Comparison of ENCODE assay signal across 9 cellular contexts in genomic region chr3:192772495-192772894, GRCh38. TPM values are rescaled to one million over a fixed set of nuclear protein-coding genes. Genes with fewer than 3 reads are reported as not detected.
A peak's percentile ranks its signal among the peaks of the same experiment; 100 is the strongest.
DNase-seq lines count a peak whose midpoint lies in the region; ATAC-seq, FAIRE-seq and TF ChIP-seq lines count a peak whose summit lies in the region.
"Had no signal": no experiment of that assay in that cellular context is flagged by ENCODE, and none has a peak within 500 bp of the region (broad histone marks: within the 10 kb centered on the region; RNA-seq: fewer than 3 reads in every experiment).

No MANE protein-coding gene starts in this region.

- H3K9me3 ChIP-seq in A673 (ENCODE audit: low read depth, low read length, poor library complexity, severe bottlenecking) (no peaks in the 10 kb centered on the region), H1 (ENCODE audit: insufficient read depth in 2 of 2, low read depth in 1 of 2, low read length in 1 of 2) (peaks cover 10 to 19% of the 10 kb centered on the region in 2 experiments; a peak in 3 of 4 replicates), pancreas (no peaks in the 10 kb centered on the region), esophagus squamous epithelium (peaks cover 0 to 15% (median 0%) of the 10 kb centered on the region in 3 donors)
- H3K9me3 ChIP-seq in naive thymus-derived CD4-positive, alpha-beta T cell (ENCODE audit: control insufficient read depth in 2 of 3, low read length in 3 of 3) = peaks cover 0 to 5% (median 0%) of the 10 kb centered on the region in 3 experiments

- H2BK12ac ChIP-seq in H1 (ENCODE audit: low read depth, low read length) = no peak overlapping the region

- DNase-seq in A673 (ENCODE audit: low spot score) (peak; percentile 66), NCI-H226 (peak; percentile 68), H1 (ENCODE audit: low read depth in 1 of 2, low spot score in 2 of 2) (peak; percentile 36 to 60), pancreas (no peak), esophagus squamous epithelium (lab: John Stamatoyannopoulos, UW) (no peak)
- no peak for DNase-seq in central memory CD4-positive, alpha-beta T cell
- no peak for DNase-seq in naive thymus-derived CD4-positive, alpha-beta T cell

- H3K9ac ChIP-seq in H1 (replicated peaks in 1 of 4; ENCODE audit: extremely low read depth in 1 of 4, low read depth in 3 of 4, low read length in 3 of 4) = no peak overlapping the region

- H3K4me1 ChIP-seq in A673 (ENCODE audit: insufficient read depth, low read length, poor library complexity, severe bottlenecking) (no peaks in the 10 kb centered on the region), H1 (replicated peaks in 1 of 4; ENCODE audit: control insufficient read depth in 3 of 4, insufficient read depth in 4 of 4, low read length in 3 of 4) (no peaks in the 10 kb centered on the region), pancreas (no peaks in the 10 kb centered on the region), esophagus squamous epithelium (no peaks in the 10 kb centered on the region)
- no peaks in the 10 kb centered on the region for H3K4me1 ChIP-seq in naive thymus-derived CD4-positive, alpha-beta T cell (ENCODE audit: control insufficient read depth in 2 of 2, insufficient read depth in 2 of 2, low read length in 2 of 2)
- H3K4me1 ChIP-seq: body of pancreas had no signal

- H2AK5ac ChIP-seq in H1 (ENCODE audit: low read depth, low read length) = no peak overlapping the region

- H2AFZ ChIP-seq in H1 (ENCODE audit: low read length) = no peak overlapping the region

- 66 to 100% methylated on average over 2 to 5 of the region's 5 CpGs for WGBS in H1 (ENCODE audit: extremely low coverage in 1 of 2, insufficient coverage in 1 of 2, insufficient read length in 1 of 2, insufficient replicate concordance in 2 of 2, low coverage in 1 of 2, low lambda C conversion rate in 2 of 2, missing lambda C conversion rate in 1 of 2), 2 experiments
- 28 to 30% methylated on average over 5 of the region's 5 CpGs for WGBS in pancreas, 2 donors
- WGBS in esophagus squamous epithelium, 2 donors = 54 to 64% methylated on average over 5 of the region's 5 CpGs

- H3K27ac ChIP-seq in A673 (ENCODE audit: low read depth, low read length, poor library complexity, severe bottlenecking) (no peak overlapping the region), H1 (ENCODE audit: low read depth, low read length) (no peak overlapping the region), pancreas (no peak overlapping the region), esophagus squamous epithelium (no peak overlapping the region)
- no peak overlapping the region for H3K27ac ChIP-seq in naive thymus-derived CD4-positive, alpha-beta T cell (ENCODE audit: low read depth, low read length)
- H3K27ac ChIP-seq: body of pancreas had no signal

- H3K27me3 ChIP-seq in A673 (replicated peaks; ENCODE audit: insufficient read depth, low read depth, low read length, poor library complexity) (peaks cover 9% of the 10 kb centered on the region), H1 (replicated peaks in 1 of 4; ENCODE audit: control insufficient read depth in 3 of 4, extremely low read depth in 1 of 4, insufficient read depth in 3 of 4, low read length in 3 of 4) (no peaks in the 10 kb centered on the region), pancreas (peaks cover 0 to 7% (median 0%) of the 10 kb centered on the region in 4 donors), esophagus squamous epithelium (no peaks in the 10 kb centered on the region)
- H3K27me3 ChIP-seq in naive thymus-derived CD4-positive, alpha-beta T cell (ENCODE audit: control insufficient read depth in 2 of 2, insufficient read depth in 2 of 2, low read length in 2 of 2) = no peaks in the 10 kb centered on the region

- TF ChIP-seq RAD21 in H1 (IDR thresholded peaks at IDR 0.05 in 1 of 2, conservative IDR thresholded peaks at IDR 0.05 in 1 of 2; ENCODE audit: low read depth in 2 of 2, low read length in 2 of 2) = peak; percentile 96

- no peaks in the 10 kb centered on the region for H3K23me2 ChIP-seq in H1 (ENCODE audit: low read depth, low read length)

- ATAC-seq in GM19351 (IDR thresholded peaks at IDR 0.05; ENCODE audit: unreplicated experiment) = peak; percentile 67
- ATAC-seq in pancreas = peak in 3 of 4 donors; percentile 49 to 78 (median 53)
- ATAC-seq in naive thymus-derived CD4-positive, alpha-beta T cell = no peak
- ATAC-seq: body of pancreas had no signal

- H3K27ac Mint-ChIP-seq in naive thymus-derived CD4-positive, alpha-beta T cell = no peak overlapping the region

- H3K9me3 Mint-ChIP-seq in naive thymus-derived CD4-positive, alpha-beta T cell = peaks cover 10 to 31% (median 16%) of the 10 kb centered on the region in 11 donors

- no peaks in the 10 kb centered on the region for H3K79me2 ChIP-seq in H1 (ENCODE audit: control insufficient read depth in 1 of 2, insufficient read depth in 2 of 2, low read length in 2 of 2)

- intact Hi-C loops in A673 (cut with micrococcal nuclease; ENCODE audit: unreplicated experiment) (no loop called here), pancreas (cut with DNase I) (no loop called here), esophagus squamous epithelium (cut with DNase I) (no loop called here)
- intact Hi-C loops in naive thymus-derived CD4-positive, alpha-beta T cell (cut with micrococcal nuclease) = no loop called here

- no peak overlapping the region for H4K5ac ChIP-seq in H1 (ENCODE audit: insufficient read length, low read depth, low read length)

- H4K8ac ChIP-seq in H1 (ENCODE audit: extremely low read depth, insufficient read depth, low read length) = no peak overlapping the region

- no peaks in the 10 kb centered on the region for H3K36me3 ChIP-seq in A673 (ENCODE audit: insufficient read depth, low read length, poor library complexity, severe bottlenecking)
- no peaks in the 10 kb centered on the region for H3K36me3 ChIP-seq in H1 (ENCODE audit: control insufficient read depth in 2 of 4, insufficient read depth in 4 of 4, low read length in 3 of 4)
- no peaks in the 10 kb centered on the region for H3K36me3 ChIP-seq in pancreas
- no peaks in the 10 kb centered on the region for H3K36me3 ChIP-seq in esophagus squamous epithelium
- no peaks in the 10 kb centered on the region for H3K36me3 ChIP-seq in naive thymus-derived CD4-positive, alpha-beta T cell (ENCODE audit: control insufficient read depth in 2 of 3, insufficient read depth in 3 of 3, low read length in 3 of 3)

- BruUV-seq in A673 (replicated peaks; lab: Mats Ljungman, UMichigan) = no TSS peak

- POLR2A ChIA-PET in A673 (lab: Charles Lee; ENCODE audit: low non-redundant PET) (no interaction called here), H1 (lab: Charles Lee; ENCODE audit: partially characterized antibody) (no interaction called here)
- POLR2A ChIA-PET in naive thymus-derived CD4-positive, alpha-beta T cell (lab: Charles Lee) = no interaction called here

- H3K4me3 ChIP-seq in A673 (ENCODE audit: low read depth, low read length, poor library complexity, severe bottlenecking) (no peak overlapping the region), H1 (ENCODE audit: extremely low read depth in 1 of 4, insufficient read depth in 2 of 4, low read depth in 3 of 4, low read length in 4 of 4) (no peak overlapping the region), pancreas (no peak overlapping the region), esophagus squamous epithelium (no peak overlapping the region)
- no peak overlapping the region for H3K4me3 ChIP-seq in naive thymus-derived CD4-positive, alpha-beta T cell (ENCODE audit: low read length)
- H3K4me3 ChIP-seq: body of pancreas had no signal

- TF ChIP-seq POLR2A in H1 (IDR thresholded peaks at IDR 0.05; ENCODE audit: control extremely low read depth in 1 of 2, low read depth in 2 of 2, low read length in 2 of 2) (no peak), esophagus squamous epithelium (IDR thresholded peaks at IDR 0.05) (no peak)

- H3K36me3 Mint-ChIP-seq in naive thymus-derived CD4-positive, alpha-beta T cell = peaks cover 0 to 8% (median 0%) of the 10 kb centered on the region in 5 donors

- no peak overlapping the region for H3K23ac ChIP-seq in H1 (ENCODE audit: insufficient read length)

- peaks cover 2 to 23% (median 12%) of the 10 kb centered on the region in 5 donors for H3K27me3 Mint-ChIP-seq in naive thymus-derived CD4-positive, alpha-beta T cell

- H3K79me1 ChIP-seq in H1 (ENCODE audit: low read depth, low read length) = no peaks in the 10 kb centered on the region

- no peaks in the 10 kb centered on the region for H4K20me1 ChIP-seq in H1 (replicated peaks in 1 of 2; ENCODE audit: control insufficient read depth in 1 of 2, insufficient read depth in 2 of 2, low read length in 2 of 2)

- no peak for FAIRE-seq in H1 (lab: Jason Lieb, UNC)
- no peak for FAIRE-seq in pancreas (lab: Jason Lieb, UNC)

- H2BK20ac ChIP-seq in H1 (ENCODE audit: low read length) = no peak overlapping the region

- H3K4me1 Mint-ChIP-seq in naive thymus-derived CD4-positive, alpha-beta T cell = peaks cover 0 to 2% (median 0%) of the 10 kb centered on the region in 7 donors

- no peak overlapping the region for H3K4me2 ChIP-seq in H1 (ENCODE audit: insufficient read depth in 1 of 2, low read depth in 2 of 2, low read length in 2 of 2)

- CTCF ChIA-PET in A673 (lab: Charles Lee) = interaction anchor here (0.6 to 0.7 kb wide), 3 partner anchors 152 to 204 kb away, joined by 3 to 4 read pairs (median 3); no protein-coding TSS in a partner anchor
- CTCF ChIA-PET in H1 (lab: Charles Lee; ENCODE audit: partially characterized antibody) = interaction anchor here (0.6 to 3.4 kb wide), 37 partner anchors 10 to 978 kb away, joined by 3 to 47 read pairs (median 3); partner anchors contain the start of gene FGF12
- CTCF ChIA-PET in naive thymus-derived CD4-positive, alpha-beta T cell (lab: Charles Lee) = no interaction called here

- no peak overlapping the region for H4K91ac ChIP-seq in H1 (replicated peaks; ENCODE audit: insufficient read length, low read length)

- no peak overlapping the region for H3K56ac ChIP-seq in H1 (replicated peaks; ENCODE audit: insufficient read length, low read depth, low read length)

- no peak overlapping the region for H3K18ac ChIP-seq in H1 (ENCODE audit: extremely low read depth, low read length)

- no peak for TF ChIP-seq EP300 in H1 (IDR thresholded peaks at IDR 0.05; ENCODE audit: borderline replicate concordance in 1 of 2, low read depth in 2 of 2, low read length in 2 of 2)

- peak; percentile 75 for TF ChIP-seq CTCF in A673 (conservative IDR thresholded peaks at IDR 0.05; ENCODE audit: low read depth, low read length)
- TF ChIP-seq CTCF in H1 (IDR thresholded peaks at IDR 0.05; ENCODE audit: control extremely low read depth in 1 of 3, insufficient read depth in 1 of 3, low read depth in 1 of 3, low read length in 3 of 3) = peak; percentile 83 to 90 (median 83)
- no peak for TF ChIP-seq CTCF in pancreas (IDR thresholded peaks at IDR 0.05)
- TF ChIP-seq CTCF in esophagus squamous epithelium (IDR thresholded peaks at IDR 0.05) = no peak

- no peak overlapping the region for H2BK15ac ChIP-seq in H1 (ENCODE audit: low read length)

- H3K4me3 Mint-ChIP-seq in naive thymus-derived CD4-positive, alpha-beta T cell = no peak overlapping the region

- H2BK120ac ChIP-seq in H1 (replicated peaks; ENCODE audit: low read depth, low read length) = no peak overlapping the region

- no peak overlapping the region for H3K4ac ChIP-seq in H1 (replicated peaks; ENCODE audit: insufficient read length, low read depth, low read length)

- no peak overlapping the region for H2BK5ac ChIP-seq in H1 (ENCODE audit: low read depth, low read length)

- no peak overlapping the region for H3K14ac ChIP-seq in H1 (ENCODE audit: insufficient read length)

RNA-seq across cellular contexts. Expression of gene FGF12, which starts 45.2 kb away (rescaled TPM):
- 2.1 and 2.3 TPM in 2 replicates for total RNA-seq in A673 (2021)
- 13.6 and 16.6 TPM in 2 replicates for total RNA-seq in H1 (2021; fragmentation: NEBNext Ultra II Directional; extraction: Animal tissue kit (Norgen Biotek cat#: 25700))
- polyA plus RNA-seq in H1 (2011; rRNA removed) = 3.0 and 4.1 TPM in 2 replicates
- 4.3 TPM for polyA plus RNA-seq in H1 (2011; cell fraction: cytosol; rRNA removed)
- polyA plus RNA-seq in H1 (2011; cell fraction: nucleus; rRNA removed) = 6.0 TPM
- 6.5 to 11.1 TPM (median 10.2 TPM) in 4 replicates for polyA plus RNA-seq in H1 (2012, experiment 1 of 2)
- 6.1 TPM for polyA plus RNA-seq in H1 (2012, experiment 2 of 2)
- polyA plus RNA-seq in H1 (2013, experiment 1 of 2) = 21.4 TPM
- polyA plus RNA-seq in H1 (2013, experiment 2 of 2) = 19.4 TPM
- polyA minus RNA-seq in H1 (2011; rRNA and poly(A)+ RNA removed) = 13.2 and 18.9 TPM in 2 replicates
- 6.5 TPM for polyA minus RNA-seq in H1 (2011; cell fraction: cytosol; rRNA and poly(A)+ RNA removed)
- polyA minus RNA-seq in H1 (2011; cell fraction: nucleus; rRNA and poly(A)+ RNA removed) = 28.4 TPM
- 1 to 10 TPM; 4.4 to 8.6 (median 7.0) TPM for total RNA-seq in pancreas
- 1 to 10 TPM; 3.6 to 6.0 TPM for polyA plus RNA-seq in pancreas
- total RNA-seq in esophagus squamous epithelium = 1 to 10 TPM in 2 of 4 donors, under 1 TPM in 2; 0.18 to 1.6 (median 0.86) TPM
- not detected for total RNA-seq in naive thymus-derived CD4-positive, alpha-beta T cell
- polyA plus RNA-seq in naive thymus-derived CD4-positive, alpha-beta T cell = not detected

Comparison
In these comparisons a context has a peak if more than half of its experiments do, and no peak if none do; other contexts are left out.
1. DNase-seq: peak in A673 (single experiment), NCI-H226 (single experiment) and H1 (2 of 2); none in pancreas (0 of 6), central memory CD4-positive, alpha-beta T cell (single experiment), esophagus squamous epithelium (single experiment) and naive thymus-derived CD4-positive, alpha-beta T cell (0 of 9).
2. CTCF ChIP-seq: peak in A673 (single experiment) and H1 (3 of 3); none in pancreas (0 of 4) and esophagus squamous epithelium (0 of 6).